1 cellular context compared by ENCODE assay signal in the genomic region with DNA sequence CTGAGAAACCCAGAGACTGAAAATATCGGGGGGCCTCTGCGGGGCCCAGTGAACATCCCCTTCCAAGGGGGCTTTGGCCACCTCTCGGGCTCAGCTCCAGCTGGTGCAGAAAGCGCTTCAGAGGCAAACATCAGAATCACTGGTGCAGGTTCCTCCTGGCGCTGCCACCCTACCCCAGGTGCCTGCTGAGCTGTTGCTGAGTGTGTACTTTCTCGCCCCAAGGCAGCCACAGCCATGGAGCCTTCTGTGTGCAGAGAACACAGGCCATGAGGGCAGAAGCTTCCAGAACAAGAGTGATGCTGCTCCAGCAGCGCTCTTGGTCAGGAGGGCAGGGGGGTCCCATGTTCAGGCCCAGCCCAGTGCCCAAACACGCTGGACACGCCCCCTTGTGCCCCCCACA.
TF ChIP-seq lines count a peak whose summit lies in the region.

No MANE protein-coding gene starts in this region.

TF ChIP-seq in K562, 482 proteins besides CTCF, POLR2A, EP300 and RAD21:
- TF ChIP-seq POLR2AphosphoS5 (IDR thresholded peaks at IDR 0.05; ENCODE audit: control insufficient read depth, insufficient read depth, low read depth, low read length) (peak; percentile 14; the same call in 1 of the 2 replicates), SIRT6 (IDR thresholded peaks at IDR 0.05; ENCODE audit: low read depth, low read length) (no peak), FOXA3 (CRISPR knock-in tag; conservative IDR thresholded peaks at IDR 0.05 in 1 of 2, IDR thresholded peaks at IDR 0.05 in 1 of 2) (no peak), ZNF217 (CRISPR knock-in tag; IDR thresholded peaks at IDR 0.05) (no peak), ZC3H8 (IDR thresholded peaks at IDR 0.05) (no peak)
- TF ChIP-seq, protein P1, sequence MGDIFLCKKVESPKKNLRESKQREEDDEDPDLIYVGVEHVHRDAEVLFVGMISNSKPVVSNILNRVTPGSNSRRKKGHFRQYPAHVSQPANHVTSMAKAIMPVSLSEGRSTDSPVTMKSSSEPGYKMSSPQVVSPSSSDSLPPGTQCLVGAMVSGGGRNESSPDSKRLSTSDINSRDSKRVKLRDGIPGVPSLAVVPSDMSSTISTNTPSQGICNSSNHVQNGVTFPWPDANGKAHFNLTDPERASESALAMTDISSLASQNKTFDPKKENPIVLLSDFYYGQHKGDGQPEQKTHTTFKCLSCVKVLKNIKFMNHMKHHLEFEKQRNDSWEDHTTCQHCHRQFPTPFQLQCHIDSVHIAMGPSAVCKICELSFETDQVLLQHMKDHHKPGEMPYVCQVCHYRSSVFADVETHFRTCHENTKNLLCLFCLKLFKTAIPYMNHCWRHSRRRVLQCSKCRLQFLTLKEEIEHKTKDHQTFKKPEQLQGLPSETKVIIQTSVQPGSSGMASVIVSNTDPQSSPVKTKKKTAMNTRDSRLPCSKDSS (IDR thresholded peaks at IDR 0.05; ENCODE audit: low read depth, partially characterized antibody) = no peak
- TF ChIP-seq, protein P2, sequence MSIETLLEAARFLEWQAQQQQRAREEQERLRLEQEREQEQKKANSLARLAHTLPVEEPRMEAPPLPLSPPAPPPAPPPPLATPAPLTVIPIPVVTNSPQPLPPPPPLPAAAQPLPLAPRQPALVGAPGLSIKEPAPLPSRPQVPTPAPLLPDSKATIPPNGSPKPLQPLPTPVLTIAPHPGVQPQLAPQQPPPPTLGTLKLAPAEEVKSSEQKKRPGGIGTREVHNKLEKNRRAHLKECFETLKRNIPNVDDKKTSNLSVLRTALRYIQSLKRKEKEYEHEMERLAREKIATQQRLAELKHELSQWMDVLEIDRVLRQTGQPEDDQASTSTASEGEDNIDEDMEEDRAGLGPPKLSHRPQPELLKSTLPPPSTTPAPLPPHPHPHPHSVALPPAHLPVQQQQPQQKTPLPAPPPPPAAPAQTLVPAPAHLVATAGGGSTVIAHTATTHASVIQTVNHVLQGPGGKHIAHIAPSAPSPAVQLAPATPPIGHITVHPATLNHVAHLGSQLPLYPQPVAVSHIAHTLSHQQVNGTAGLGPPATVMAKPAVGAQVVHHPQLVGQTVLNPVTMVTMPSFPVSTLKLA (conservative IDR thresholded peaks at IDR 0.05) = no peak
TF ChIP-seq in K562: peak in this region for 1.
